In the genomic region with DNA sequence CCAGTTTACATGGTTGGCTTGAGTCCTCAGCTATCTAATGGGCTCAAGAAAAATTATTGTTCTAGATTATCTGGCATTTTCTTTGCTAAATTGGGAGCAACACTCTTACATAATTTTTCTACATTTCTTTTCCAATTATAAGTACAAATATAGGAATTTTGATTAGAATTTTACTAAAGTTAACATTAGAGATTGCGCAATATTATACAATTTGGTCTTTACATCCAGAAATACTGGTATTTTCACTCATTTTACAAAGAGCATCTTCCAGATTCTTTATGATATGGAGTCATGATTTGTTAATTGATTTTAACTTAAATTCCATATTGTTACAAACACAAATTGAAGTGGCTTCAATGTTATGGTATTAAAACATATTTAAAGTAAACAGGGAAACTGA, we compare ENCODE assay signal across 21 cellular contexts. TPM values are rescaled to one million over a fixed set of nuclear protein-coding genes. Genes with fewer than 3 reads are reported as not detected.
DNase-seq lines count a peak whose midpoint lies in the region; ATAC-seq, FAIRE-seq and TF ChIP-seq lines count a peak whose summit lies in the region.
"Had no signal": no experiment of that assay in that cellular context is flagged by ENCODE, and none has a peak within 500 bp of the region (broad histone marks: within the 10 kb centered on the region; RNA-seq: fewer than 3 reads in every experiment).

No MANE protein-coding gene starts in this region.

- H3K79me1 ChIP-seq in IMR-90 (ENCODE audit: low read depth in 1 of 2, low read length in 2 of 2): no peaks in the 10 kb centered on the region

- WGBS in HepG2 (ENCODE audit: low lambda C conversion rate): 95% methylated on average over 1 of the region's 1 CpG
- WGBS in right lobe of liver (ENCODE audit: insufficient coverage, low coverage, low lambda C conversion rate, missing lambda C conversion rate): 93% methylated on average over 1 of the region's 1 CpG
- no CpG with 5 or more reads among the region's 1 CpG for WGBS in IMR-90 (ENCODE audit: extremely low coverage in 2 of 2, insufficient read length in 1 of 2), 2 experiments
- 92% methylated on average over 1 of the region's 1 CpG for WGBS in K562 (ENCODE audit: insufficient coverage, low coverage, missing lambda C conversion rate)
- 98 to 100% (median 100%) methylated on average over 1 of the region's 1 CpG for WGBS in small intestine, 3 donors
- WGBS in mammary epithelial cell (ENCODE audit: low coverage, missing lambda C conversion rate): 100% methylated on average over 1 of the region's 1 CpG

- H3K18ac ChIP-seq in IMR-90 (ENCODE audit: low read depth, low read length): no peak overlapping the region

- peaks cover 2 to 12% of the 10 kb centered on the region in 2 experiments; a peak in 4 of 5 replicates for H3K36me3 ChIP-seq in HepG2 (replicated peaks in 1 of 2; ENCODE audit: control insufficient read depth in 1 of 2, insufficient read depth in 2 of 2, low read length in 2 of 2)
- H3K36me3 ChIP-seq in right lobe of liver: peaks cover 0 to 30% (median 1%) of the 10 kb centered on the region in 4 donors
- H3K36me3 ChIP-seq in IMR-90 (ENCODE audit: control insufficient read depth, insufficient read depth, low read length): peaks cover 11% of the 10 kb centered on the region
- H3K36me3 ChIP-seq in K562 (ENCODE audit: control insufficient read depth, insufficient read depth, low read length): peaks cover 31% of the 10 kb centered on the region; the same call in 2 of the 3 replicates
- peaks cover 3 to 10% of the 10 kb centered on the region in 2 donors for H3K36me3 ChIP-seq in small intestine (ENCODE audit: control insufficient read depth in 2 of 2, insufficient read depth in 2 of 2, low read length in 2 of 2)
- peaks cover 10% of the 10 kb centered on the region for H3K36me3 ChIP-seq in mammary epithelial cell (ENCODE audit: insufficient read depth, low read length)

- TF ChIP-seq POLR2A in HepG2 (IDR thresholded peaks at IDR 0.05; ENCODE audit: insufficient read depth in 1 of 2, low read depth in 2 of 2, low read length in 2 of 2): no peak
- no peak for TF ChIP-seq POLR2A in right lobe of liver (IDR thresholded peaks at IDR 0.05)
- TF ChIP-seq POLR2A in IMR-90 (IDR thresholded peaks at IDR 0.05; ENCODE audit: low read depth, low read length): no peak
- no peak for TF ChIP-seq POLR2A in K562 (conservative IDR thresholded peaks at IDR 0.05)

- H3K4me1 ChIP-seq in HepG2 (ENCODE audit: insufficient read depth, low read length) (no peaks in the 10 kb centered on the region), right lobe of liver (no peaks in the 10 kb centered on the region), IMR-90 (ENCODE audit: control insufficient read depth, insufficient read depth, low read length) (no peaks in the 10 kb centered on the region), K562 (replicated peaks in 1 of 2; ENCODE audit: control insufficient read depth in 2 of 2, insufficient read depth in 2 of 2, low read length in 2 of 2) (no peaks in the 10 kb centered on the region), small intestine (ENCODE audit: control insufficient read depth in 2 of 2, insufficient read depth in 1 of 2, low read depth in 1 of 2, low read length in 1 of 2) (no peaks in the 10 kb centered on the region), mammary epithelial cell (ENCODE audit: insufficient read depth, low read length) (no peaks in the 10 kb centered on the region)

- H4K5ac ChIP-seq in IMR-90 (ENCODE audit: low read depth, low read length): no peak overlapping the region

- TF ChIP-seq CTCF in HepG2 (CRISPR knock-in tag; IDR thresholded peaks at IDR 0.05): no peak
- TF ChIP-seq CTCF in right lobe of liver (IDR thresholded peaks at IDR 0.05): no peak
- no peak for TF ChIP-seq CTCF in IMR-90 (conservative IDR thresholded peaks at IDR 0.05; ENCODE audit: low read depth, low read length)
- TF ChIP-seq CTCF in K562 (IDR thresholded peaks at IDR 0.05 in 2 of 3, conservative IDR thresholded peaks at IDR 0.05 in 1 of 3; ENCODE audit: insufficient read depth in 2 of 3, low read depth in 1 of 3, low read length in 3 of 3): no peak
- TF ChIP-seq CTCF in mammary epithelial cell (conservative IDR thresholded peaks at IDR 0.05 in 1 of 2, IDR thresholded peaks at IDR 0.05 in 1 of 2; ENCODE audit: extremely low read depth in 1 of 2, insufficient read depth in 1 of 2, low read depth in 1 of 2, low read length in 2 of 2): no peak
- no peak for TF ChIP-seq CTCF in dorsolateral prefrontal cortex (IDR thresholded peaks at IDR 0.05 in 54 of 56, conservative IDR thresholded peaks at IDR 0.05 in 2 of 56; ENCODE audit: low read depth in 1 of 56, partially characterized antibody in 56 of 56)

- in situ Hi-C loops in HepG2 (cut with HindIII; ENCODE audit: extremely low pct_ligation_motif_present, low pct_unique_long_range_greater_than_20kb) (no loop called here), IMR-90 (cut with MboI; ENCODE audit: low sequenced_read_pairs) (no loop called here), K562 (cut with MboI) (no loop called here), mammary epithelial cell (cut with MboI; ENCODE audit: low sequenced_read_pairs in 2 of 2) (no loop called here)

- no peaks in the 10 kb centered on the region for H3K27me3 ChIP-seq in HepG2 (ENCODE audit: control insufficient read depth in 1 of 2, insufficient read depth in 2 of 2, low read length in 2 of 2)
- H3K27me3 ChIP-seq in right lobe of liver: no peaks in the 10 kb centered on the region
- no peaks in the 10 kb centered on the region for H3K27me3 ChIP-seq in IMR-90 (ENCODE audit: control insufficient read depth, insufficient read depth, low read length)
- H3K27me3 ChIP-seq in K562 (ENCODE audit: control insufficient read depth in 2 of 2, insufficient read depth in 2 of 2, low read length in 2 of 2): no peaks in the 10 kb centered on the region
- no peaks in the 10 kb centered on the region for H3K27me3 ChIP-seq in small intestine (ENCODE audit: control insufficient read depth in 2 of 2, insufficient read depth in 2 of 2, low read length in 2 of 2)
- H3K27me3 ChIP-seq in mammary epithelial cell (ENCODE audit: insufficient read depth, low read length): no peaks in the 10 kb centered on the region
- no peaks in the 10 kb centered on the region for H3K27me3 ChIP-seq in dorsolateral prefrontal cortex

- DNase-seq in HepG2 (ENCODE audit: low spot score): no peak
- DNase-seq in right lobe of liver: no peak
- no peak for DNase-seq in IMR-90
- no peak for DNase-seq in K562 (ENCODE audit: extremely low read depth in 1 of 4, low spot score in 3 of 4)
- DNase-seq in small intestine: no peak
- DNase-seq in mammary epithelial cell: no peak
- DNase-seq in dorsolateral prefrontal cortex: no peak
- DNase-seq in posterior vena cava (ENCODE audit: low spot score): no peak
- DNase-seq: ACHN; AML-193; C1 segment of cervical spinal cord; Calu3; CD4-positive, alpha-beta memory T cell; COR-L47; DMS53; DMS79 treated with DMSO at 0.1 percent for 48 hours; H7; HCEC 1CT had no signal

- H2AK5ac ChIP-seq in IMR-90 (ENCODE audit: low read depth, low read length): no peak overlapping the region

- H2AFZ ChIP-seq in HepG2 (ENCODE audit: low read length): no peak overlapping the region
- no peak overlapping the region for H2AFZ ChIP-seq in IMR-90 (replicated peaks; ENCODE audit: low read length, poor library complexity)
- no peak overlapping the region for H2AFZ ChIP-seq in K562 (ENCODE audit: low read depth, low read length)
- H2AFZ ChIP-seq in mammary epithelial cell (ENCODE audit: low read depth, low read length): no peak overlapping the region
- H2AFZ ChIP-seq: GM23338 had no signal

- no peak overlapping the region for H2BK20ac ChIP-seq in IMR-90 (ENCODE audit: low read depth, low read length)

- H4K20me1 ChIP-seq in HepG2 (ENCODE audit: insufficient read depth, low read length): no peaks in the 10 kb centered on the region
- no peaks in the 10 kb centered on the region for H4K20me1 ChIP-seq in IMR-90 (ENCODE audit: insufficient read depth, low read length)
- no peaks in the 10 kb centered on the region for H4K20me1 ChIP-seq in K562 (replicated peaks; ENCODE audit: control insufficient read depth, insufficient read depth, low read length)
- no peaks in the 10 kb centered on the region for H4K20me1 ChIP-seq in mammary epithelial cell (ENCODE audit: insufficient read depth, low read length)

- no peak overlapping the region for H4K8ac ChIP-seq in IMR-90 (ENCODE audit: low read depth in 2 of 2, low read length in 2 of 2)

- no peak overlapping the region for H3K23ac ChIP-seq in IMR-90 (ENCODE audit: low read depth, low read length)

- intact Hi-C loops in HepG2 (cut with micrococcal nuclease; ENCODE audit: unreplicated experiment): no loop called here
- intact Hi-C loops in right lobe of liver (cut with DNase I): no loop called here
- intact Hi-C loops in IMR-90 (cut with micrococcal nuclease): no loop called here
- intact Hi-C loops in K562 (cut with micrococcal nuclease): no loop called here
- intact Hi-C loops in mammary epithelial cell (cut with micrococcal nuclease): no loop called here
- intact Hi-C loops in dorsolateral prefrontal cortex (cut with DNase I): no loop called here
- intact Hi-C loops in posterior vena cava (cut with DNase I): no loop called here

- ATAC-seq in HepG2: no peak
- no peak for ATAC-seq in right lobe of liver
- no peak for ATAC-seq in IMR-90 (ENCODE audit: low read depth)
- ATAC-seq in K562: no peak
- ATAC-seq: GM23338 had no signal

- H3K4ac ChIP-seq in IMR-90 (ENCODE audit: low read depth, low read length): no peak overlapping the region

- no peak overlapping the region for H3K9ac ChIP-seq in HepG2 (ENCODE audit: insufficient read depth, low read depth, low read length)
- no peak overlapping the region for H3K9ac ChIP-seq in IMR-90 (ENCODE audit: low read depth, low read length)
- no peak overlapping the region for H3K9ac ChIP-seq in K562 (ENCODE audit: insufficient read depth in 1 of 2, low read depth in 2 of 2, low read length in 2 of 2)
- no peak overlapping the region for H3K9ac ChIP-seq in mammary epithelial cell (ENCODE audit: insufficient read depth, low read length)

- H3K4me2 ChIP-seq in HepG2 (ENCODE audit: low read depth, low read length) (no peak overlapping the region), IMR-90 (ENCODE audit: low read depth, low read length) (no peak overlapping the region), K562 (ENCODE audit: insufficient read depth, low read length) (no peak overlapping the region), mammary epithelial cell (ENCODE audit: insufficient read depth, low read depth, low read length) (no peak overlapping the region)
- H3K4me2 ChIP-seq: GM23338 had no signal

- BruUV-seq in HepG2 (replicated peaks; lab: Mats Ljungman, UMichigan): no TSS peak
- no TSS peak for BruUV-seq in IMR-90 (replicated peaks; lab: Mats Ljungman, UMichigan)
- no TSS peak for BruUV-seq in K562 (replicated peaks; lab: Mats Ljungman, UMichigan)
- no TSS peak for BruUV-seq in mammary epithelial cell (replicated peaks; lab: Mats Ljungman, UMichigan)

- no peaks in the 10 kb centered on the region for H3K9me1 ChIP-seq in IMR-90 (ENCODE audit: insufficient read depth, low read length)
- no peaks in the 10 kb centered on the region for H3K9me1 ChIP-seq in K562 (ENCODE audit: control insufficient read depth, insufficient read depth, low read length)

- no peak for TF ChIP-seq RAD21 in HepG2 (CRISPR knock-in tag; IDR thresholded peaks at IDR 0.05)
- no peak for TF ChIP-seq RAD21 in IMR-90 (IDR thresholded peaks at IDR 0.05; ENCODE audit: low read length)
- no peak for TF ChIP-seq RAD21 in K562 (CRISPR knock-in tag; conservative IDR thresholded peaks at IDR 0.05 in 1 of 2, IDR thresholded peaks at IDR 0.05 in 1 of 2)

- H3K79me2 ChIP-seq in HepG2 (ENCODE audit: insufficient read depth, low read length) (no peaks in the 10 kb centered on the region), K562 (ENCODE audit: control insufficient read depth, insufficient read depth, low read length) (no peaks in the 10 kb centered on the region), mammary epithelial cell (ENCODE audit: insufficient read depth, low read length) (no peaks in the 10 kb centered on the region)

- TF ChIP-seq EP300 in HepG2 (IDR thresholded peaks at IDR 0.05; ENCODE audit: low read depth in 2 of 2, low read length in 2 of 2) (no peak), HepG2 (CRISPR knock-in tag; IDR thresholded peaks at IDR 0.05; ENCODE audit: borderline replicate concordance) (no peak), K562 (IDR thresholded peaks at IDR 0.05; ENCODE audit: low read length) (no peak)

- H4K91ac ChIP-seq in IMR-90 (ENCODE audit: insufficient read depth, low read depth, low read length): no peak overlapping the region

- H3K14ac ChIP-seq in IMR-90 (replicated peaks; ENCODE audit: low read depth, low read length): no peak overlapping the region

- H2BK15ac ChIP-seq in IMR-90 (ENCODE audit: low read depth, low read length): no peak overlapping the region

- H3K56ac ChIP-seq in IMR-90 (ENCODE audit: extremely low read depth, insufficient read depth, low read length): no peak overlapping the region

- POLR2A ChIA-PET in HepG2 (lab: Yijun Ruan, JAX): no interaction called here
- POLR2A ChIA-PET in IMR-90 (lab: Charles Lee; ENCODE audit: unreplicated experiment): no interaction called here
- POLR2A ChIA-PET in K562 (lab: Yijun Ruan, JAX): no interaction called here

- no peak overlapping the region for H3K27ac ChIP-seq in HepG2 (ENCODE audit: extremely low read length, insufficient read depth, low read length)
- no peak overlapping the region for H3K27ac ChIP-seq in right lobe of liver
- H3K27ac ChIP-seq in IMR-90 (ENCODE audit: insufficient read depth, low read length): no peak overlapping the region
- no peak overlapping the region for H3K27ac ChIP-seq in K562 (ENCODE audit: extremely low read depth, low read depth, low read length)
- H3K27ac ChIP-seq in small intestine (ENCODE audit: low read depth in 1 of 2, low read length in 1 of 2): no peak overlapping the region
- H3K27ac ChIP-seq in mammary epithelial cell (ENCODE audit: insufficient read depth, low read depth, low read length): no peak overlapping the region
- no peak overlapping the region for H3K27ac ChIP-seq in dorsolateral prefrontal cortex
- H3K27ac ChIP-seq: 22Rv1 had no signal

- H2AK9ac ChIP-seq in IMR-90 (replicated peaks; ENCODE audit: low read depth, low read length, poor library complexity): no peak overlapping the region

- H2BK120ac ChIP-seq in IMR-90 (ENCODE audit: low read depth, low read length): no peak overlapping the region

- no peaks in the 10 kb centered on the region for H3K9me3 ChIP-seq in HepG2 (ENCODE audit: low read length)
- H3K9me3 ChIP-seq in right lobe of liver: no peaks in the 10 kb centered on the region
- no peaks in the 10 kb centered on the region for H3K9me3 ChIP-seq in IMR-90 (ENCODE audit: control insufficient read depth, insufficient read depth, low read length)
- no peaks in the 10 kb centered on the region for H3K9me3 ChIP-seq in K562 (replicated peaks; ENCODE audit: control insufficient read depth, insufficient read depth, low read depth, low read length)
- H3K9me3 ChIP-seq in small intestine (ENCODE audit: control insufficient read depth, low read depth): no peaks in the 10 kb centered on the region
- no peaks in the 10 kb centered on the region for H3K9me3 ChIP-seq in mammary epithelial cell (replicated peaks; ENCODE audit: insufficient read depth, low read length)

- H3K4me3 ChIP-seq in HepG2 (replicated peaks in 1 of 3; ENCODE audit: insufficient read depth in 1 of 3, low read depth in 2 of 3, low read length in 3 of 3) (no peak overlapping the region), right lobe of liver (no peak overlapping the region), IMR-90 (ENCODE audit: insufficient read depth, low read depth, low read length) (no peak overlapping the region), K562 (no peak overlapping the region), small intestine (ENCODE audit: low read depth in 1 of 2, low read length in 2 of 2) (no peak overlapping the region), mammary epithelial cell (replicated peaks in 1 of 3; ENCODE audit: insufficient read depth in 1 of 3, low read depth in 2 of 3, low read length in 3 of 3) (no peak overlapping the region), dorsolateral prefrontal cortex (no peak overlapping the region)
- H3K4me3 ChIP-seq: GM23338 had no signal

- FAIRE-seq in HepG2 (lab: Jason Lieb, UNC) (no peak), K562 (lab: Jason Lieb, UNC) (no peak), small intestine (lab: Jason Lieb, UNC) (peak; percentile 30)
- FAIRE-seq: A204.1 had no signal

- dilution Hi-C loops in IMR-90 (cut with HindIII; ENCODE audit: low sequenced_read_pairs, unreplicated experiment) (no loop called here), mammary epithelial cell (cut with HindIII; ENCODE audit: low sequenced_read_pairs) (no loop called here)

- no peak overlapping the region for H2BK5ac ChIP-seq in IMR-90 (ENCODE audit: low read depth, low read length, poor library complexity, severe bottlenecking)

- CTCF ChIA-PET in HepG2 (lab: Yijun Ruan, JAX; ENCODE audit: low intra/inter-chr PET ratio, low total read pairs) (no interaction called here), IMR-90 (lab: Yijun Ruan, JAX) (no interaction called here), K562 (lab: Yijun Ruan, JAX; ENCODE audit: low intra/inter-chr PET ratio) (no interaction called here), mammary epithelial cell (lab: Charles Lee; ENCODE audit: low non-redundant PET) (no interaction called here)

RNA-seq across cellular contexts. Expression of gene GOLGB1, which starts 19.7 kb away (rescaled TPM):
- 39.5 and 53.1 TPM in 2 replicates for total RNA-seq in HepG2 (2016; rRNA removed; fragmentation: Illumina TruSeq; extraction: Trizol)
- 3.3 and 4.6 TPM in 2 replicates for total RNA-seq in HepG2 (2016; cell fraction: cytosol; rRNA removed; fragmentation: Illumina TruSeq; extraction: Trizol; ENCODE audit: low read depth)
- total RNA-seq in HepG2 (2016; cell fraction: insoluble cytoplasmic fraction; rRNA removed; fragmentation: Illumina TruSeq; extraction: Trizol): 37.4 and 53.6 TPM in 2 replicates
- 8.2 and 8.5 TPM in 2 replicates for total RNA-seq in HepG2 (2016; cell fraction: membrane; rRNA removed; fragmentation: Illumina TruSeq; extraction: Trizol)
- 65.5 and 68.8 TPM in 2 replicates for total RNA-seq in HepG2 (2016; cell fraction: nucleus; rRNA removed; fragmentation: Illumina TruSeq; extraction: Trizol)
- 13.1 and 14.4 TPM in 2 replicates for polyA plus RNA-seq in HepG2 (2011; rRNA removed)
- polyA plus RNA-seq in HepG2 (2011; cell fraction: cytosol; rRNA removed): 6.6 and 8.2 TPM in 2 replicates
- 22.6 and 24.3 TPM in 2 replicates for polyA plus RNA-seq in HepG2 (2011; cell fraction: nucleus; rRNA removed)
- polyA plus RNA-seq in HepG2 (2012): 17.4 and 23.8 TPM in 2 replicates
- polyA plus RNA-seq in HepG2 (2016; cell fraction: cytosol; fragmentation: Illumina TruSeq; extraction: Trizol; ENCODE audit: low read depth): 2.5 and 2.6 TPM in 2 replicates
- polyA plus RNA-seq in HepG2 (2016; cell fraction: insoluble cytoplasmic fraction; fragmentation: Illumina TruSeq; extraction: Trizol; ENCODE audit: low read depth): 22.2 and 23.4 TPM in 2 replicates
- polyA plus RNA-seq in HepG2 (2016; cell fraction: membrane; fragmentation: Illumina TruSeq; extraction: Trizol; ENCODE audit: low read depth): 2.7 and 3.0 TPM in 2 replicates
- 68.3 and 79.2 TPM in 2 replicates for polyA plus RNA-seq in HepG2 (2016; cell fraction: nucleus; fragmentation: Illumina TruSeq; extraction: Trizol; ENCODE audit: insufficient read depth, low read depth)
- 10.3 and 13.1 TPM in 2 replicates for polyA minus RNA-seq in HepG2 (2011; rRNA and poly(A)+ RNA removed; ENCODE audit: low replicate concordance)
- polyA minus RNA-seq in HepG2 (2011; cell fraction: cytosol; rRNA and poly(A)+ RNA removed): 26.2 and 29.8 TPM in 2 replicates
- 42.6 and 55.0 TPM in 2 replicates for polyA minus RNA-seq in HepG2 (2011; cell fraction: nucleus; rRNA and poly(A)+ RNA removed)
- 10 to 100 TPM; 26.8 to 31.7 (median 29.5) TPM for total RNA-seq in right lobe of liver
- 30.3 and 56.1 TPM in 2 replicates for total RNA-seq in IMR-90 (2012; rRNA removed)
- polyA plus RNA-seq in IMR-90 (2012; rRNA removed): 9.1 and 13.3 TPM in 2 replicates
- 2.5 and 5.7 TPM in 2 replicates for polyA plus RNA-seq in IMR-90 (2012; cell fraction: cytosol; rRNA removed)
- polyA plus RNA-seq in IMR-90 (2012; cell fraction: nucleus; rRNA removed; ENCODE audit: low replicate concordance): 12.7 and 48.1 TPM in 2 replicates
- total RNA-seq in K562 (2011; cell fraction: chromatin; rRNA removed; ENCODE audit: low replicate concordance): 6.6 and 31.8 TPM in 2 replicates
- total RNA-seq in K562 (2011; cell fraction: nucleolus; rRNA removed): 5.2 and 8.0 TPM in 2 replicates
- 7.3 and 12.3 TPM in 2 replicates for total RNA-seq in K562 (2011; cell fraction: nucleoplasm; rRNA removed)
- 8.0 and 9.9 TPM in 2 replicates for total RNA-seq in K562 (2014; rRNA removed)
- total RNA-seq in K562 (2014; rRNA removed; fragmentation: Illumina TruSeq; extraction: Trizol): 16.3 and 19.7 TPM in 2 replicates
- total RNA-seq in K562 (2015; rRNA removed; fragmentation: Illumina TruSeq; extraction: Trizol): 15.4 and 16.0 TPM in 2 replicates
- total RNA-seq in K562 (2021): 10.5 and 11.2 TPM in 2 replicates
- polyA plus RNA-seq in K562 (2011; rRNA removed): 9.6 and 11.4 TPM in 2 replicates
- 2.3 and 4.6 TPM in 2 replicates for polyA plus RNA-seq in K562 (2011; cell fraction: cytosol; rRNA removed)
- 13.4 and 18.6 TPM in 2 replicates for polyA plus RNA-seq in K562 (2011; cell fraction: nucleus; rRNA removed)
- polyA plus RNA-seq in K562 (2012): 7.7 and 11.4 TPM in 2 replicates
- polyA plus RNA-seq in K562 (2014; fragmentation: Illumina TruSeq; extraction: Trizol): 8.1 and 9.7 TPM in 2 replicates
- polyA plus RNA-seq in K562 (2014; fragmentation: Nextera tagmentation; extraction: Ambion mirVana): 1 to 10 TPM; 4.0 to 4.8 TPM
- polyA plus RNA-seq in K562 (2014; rRNA removed): 8.9 and 9.7 TPM in 2 replicates
- polyA minus RNA-seq in K562 (2011; rRNA and poly(A)+ RNA removed): 22.0 and 36.0 TPM in 2 replicates
- 9.9 and 16.7 TPM in 2 replicates for polyA minus RNA-seq in K562 (2011; cell fraction: cytosol; rRNA and poly(A)+ RNA removed)
- 7.9 and 20.9 TPM in 2 replicates for polyA minus RNA-seq in K562 (2011; cell fraction: nucleus; rRNA and poly(A)+ RNA removed)
- 10 to 100 TPM; 17.3 to 28.9 (median 22.2) TPM for polyA plus RNA-seq in small intestine
- 10 to 100 TPM; 44.2 to 51.0 TPM for total RNA-seq in mammary epithelial cell
- 7.4 TPM for polyA plus RNA-seq in mammary epithelial cell
- 15.3 TPM for polyA minus RNA-seq in mammary epithelial cell
- total RNA-seq in dorsolateral prefrontal cortex: 100 to 1,000 TPM in 1 of 120 experiments, 10 to 100 TPM in 119; 54.8 to 101 (median 75.7) TPM
- 10 to 100 TPM; 58.3 to 64.2 TPM for total RNA-seq in posterior vena cava

Comparison
In these comparisons a context has a peak if more than half of its experiments do, and no peak if none do; other contexts are left out.
1. Of the 241 proteins assayed by ChIP-seq in both HepG2 and K562: peak only in HepG2: none; only in K562: IRF9; in both: CEBPB and CEBPG; in neither: 237; mixed calls (peak in some experiments, not most) for 1.